ENCODE assay signal across 27 cellular contexts in genomic region chrX:69014200-69014599, GRCh38.
DNase-seq lines count a peak whose midpoint lies in the region; ATAC-seq and TF ChIP-seq lines count a peak whose summit lies in the region.
"Had no signal": no experiment of that assay in that cellular context is flagged by ENCODE, and none has a peak within 500 bp of the region (broad histone marks: within the 10 kb centered on the region; RNA-seq: fewer than 3 reads in every experiment).

No MANE protein-coding gene starts in this region.

- DNase-seq in AG20443 (ENCODE audit: low spot score) (peak; percentile 47), MG63 (peak; percentile 49), coronary artery (ENCODE audit: low spot score) (peak; percentile 43), kidney tubule cell (ENCODE audit: low spot score) (peak; percentile 35), HuH-7.5 (ENCODE audit: low spot score) (no peak), superior temporal gyrus (ENCODE audit: extremely low spot score) (no peak)
- DNase-seq: activated CD8-positive, alpha-beta T cell treated with anti-CD3 and anti-CD28 coated beads for 36 hours; activated effector memory CD4-positive, alpha-beta T cell treated with anti-CD3 and anti-CD28 coated beads, Interleukin-2, amount 50 U/mL, for 16 hours; activated T-cell treated with anti-CD3 and anti-CD28 coated beads for 4 hours; COR-L47; mesendoderm; naive B cell; NCI-H1436; NCI-H2171; NCI-H526 treated with DMSO at 0.1 percent for 48 hours; pancreas; right cardiac atrium; upper lobe of right lung had no signal

- no peak overlapping the region for H3K27ac ChIP-seq in coronary artery
- H3K27ac ChIP-seq: A549, BLaER1, cardiac muscle cell, epithelial cell of prostate, pancreas, SK-N-MC, upper lobe of right lung had no signal

- TF ChIP-seq CTCF in coronary artery (IDR thresholded peaks at IDR 0.05) = no peak

- no peaks in the 10 kb centered on the region for H3K27me3 ChIP-seq in MG63
- H3K27me3 ChIP-seq: cardiac muscle cell, pancreas, upper lobe of right lung had no signal

- no peaks in the 10 kb centered on the region for H3K36me3 ChIP-seq in MG63
- H3K36me3 ChIP-seq: BLaER1, cardiac muscle cell, pancreas, upper lobe of right lung had no signal

- no peaks in the 10 kb centered on the region for H3K9me3 ChIP-seq in MG63
- H3K9me3 ChIP-seq: A549, pancreas, upper lobe of right lung had no signal

- H3K4me3 ChIP-seq in MG63 (no peak overlapping the region), coronary artery (no peak overlapping the region)
- H3K4me3 ChIP-seq: A549, BLaER1, cardiac muscle cell, GM23338, pancreas, SK-N-MC, upper lobe of right lung had no signal

- ATAC-seq in HG03432 (IDR thresholded peaks at IDR 0.05; ENCODE audit: unreplicated experiment) = no peak
- ATAC-seq in HG02588 (IDR thresholded peaks at IDR 0.05; ENCODE audit: unreplicated experiment) = no peak
- ATAC-seq: A549; activated CD8-positive, alpha-beta T cell treated with anti-CD3 and anti-CD28 coated beads for 36 hours; GM23338; HepG2; pancreas; right cardiac atrium; upper lobe of right lung had no signal

Comparison
In these comparisons a context has a peak if more than half of its experiments do, and no peak if none do; other contexts are left out.
1. DNase-seq: peak in AG20443 (single experiment), MG63 (single experiment), coronary artery (single experiment) and kidney tubule cell (single experiment); none in HuH-7.5 (single experiment) and superior temporal gyrus (single experiment).